In genomic region chr11:35089724-35090505, GRCh38 we compare ENCODE assay signal across 12 cellular contexts. TPM values are rescaled to one million over a fixed set of nuclear protein-coding genes. Genes with fewer than 3 reads are reported as not detected.
A peak's percentile ranks its signal among the peaks of the same experiment; 100 is the strongest.
DNase-seq lines count a peak whose midpoint lies in the region; ATAC-seq and TF ChIP-seq lines count a peak whose summit lies in the region.
"Had no signal": no experiment of that assay in that cellular context is flagged by ENCODE, and none has a peak within 500 bp of the region (broad histone marks: within the 10 kb centered on the region; RNA-seq: fewer than 3 reads in every experiment).

No MANE protein-coding gene starts in this region.

- H3K27ac ChIP-seq in SK-N-SH (ENCODE audit: low read depth in 2 of 2, low read length in 1 of 2), result no peak overlapping the region

- no peak overlapping the region for H3K4me3 ChIP-seq in SK-N-SH (ENCODE audit: low read depth in 2 of 2, low read length in 1 of 2)

- CTCF ChIA-PET in SK-N-SH (lab: Yijun Ruan, JAX), result no interaction called here

- no peaks in the 10 kb centered on the region for H3K9me2 ChIP-seq in SK-N-SH

- no peak for TF ChIP-seq RAD21 in SK-N-SH (IDR thresholded peaks at IDR 0.05; ENCODE audit: low read length)

- no peak overlapping the region for H2AFZ ChIP-seq in SK-N-SH (ENCODE audit: low read depth)

- no peak overlapping the region for H3K4me2 ChIP-seq in SK-N-SH

- H3K36me3 ChIP-seq in SK-N-SH (replicated peaks in 1 of 2; ENCODE audit: control insufficient read depth in 1 of 2, insufficient read depth in 2 of 2, low read length in 1 of 2), result no peaks in the 10 kb centered on the region

- H3K4me1 ChIP-seq in SK-N-SH (ENCODE audit: control insufficient read depth in 1 of 2, insufficient read depth in 2 of 2, low read depth in 1 of 2, low read length in 1 of 2), result no peaks in the 10 kb centered on the region

- no peaks in the 10 kb centered on the region for H3K79me2 ChIP-seq in SK-N-SH (ENCODE audit: insufficient read depth)

- WGBS in SK-N-SH (ENCODE audit: low lambda C conversion rate), result 89% methylated on average over 5 of the region's 5 CpGs

- H3K4me3 Mint-ChIP-seq in memory B cell, result peak overlapping the region; percentile 33
- H3K4me3 Mint-ChIP-seq: dendritic cell treated with granulocyte-macrophage colony-stimulating factor and Interleukin-4, amounts not matched to agents 40 ng/mL and 50 ng/mL, for 4 days had no signal

- DNase-seq in memory B cell (ENCODE audit: low spot score in 2 of 2), result no peak
- DNase-seq in SK-N-SH, result no peak
- DNase-seq in NCI-H1417 treated with DMSO at 0.1 percent for 48 hours (lab: John Stamatoyannopoulos, UW), result no peak
- no peak for DNase-seq in DMS53 treated with DMSO at 0.1 percent for 48 hours (lab: John Stamatoyannopoulos, UW; ENCODE audit: unreplicated experiment)
- no peak for DNase-seq in inferior parietal cortex (ENCODE audit: extremely low spot score)
- DNase-seq: activated CD4-positive, CD25-positive, alpha-beta regulatory T cell treated with anti-CD3 and anti-CD28 coated beads, Interleukin-2, amount 50 U/mL, for 72 hours; activated naive CD4-positive, alpha-beta T cell; NCI-H1048 had no signal

- peak; percentile 58 for ATAC-seq in GM18867 (IDR thresholded peaks at IDR 0.05; ENCODE audit: unreplicated experiment)
- ATAC-seq in GM21576 (IDR thresholded peaks at IDR 0.05; ENCODE audit: unreplicated experiment), result peak; percentile 76
- peak; percentile 69 for ATAC-seq in HG03354 (IDR thresholded peaks at IDR 0.05; ENCODE audit: poor library complexity, severe bottlenecking, unreplicated experiment)
- peak; percentile 92 for ATAC-seq in memory B cell (ENCODE audit: low read depth)

- H3K9me3 Mint-ChIP-seq in memory B cell, result no peaks in the 10 kb centered on the region
- H3K9me3 Mint-ChIP-seq: dendritic cell treated with granulocyte-macrophage colony-stimulating factor and Interleukin-4, amounts not matched to agents 40 ng/mL and 50 ng/mL, for 4 days had no signal

- no peaks in the 10 kb centered on the region for H4K20me1 ChIP-seq in SK-N-SH (ENCODE audit: insufficient read depth)

- H3K27me3 ChIP-seq in SK-N-SH (ENCODE audit: insufficient read depth), result no peaks in the 10 kb centered on the region

- POLR2A ChIA-PET in SK-N-SH (lab: Yijun Ruan, JAX), result no interaction called here

- peaks cover 45% of the 10 kb centered on the region for H3K4me1 Mint-ChIP-seq in memory B cell

- no peak for TF ChIP-seq EP300 in SK-N-SH (IDR thresholded peaks at IDR 0.05; ENCODE audit: borderline replicate concordance in 1 of 2, low read depth in 1 of 2, low read length in 1 of 2)

- no peaks in the 10 kb centered on the region for H3K27me3 Mint-ChIP-seq in memory B cell
- H3K27me3 Mint-ChIP-seq: dendritic cell treated with granulocyte-macrophage colony-stimulating factor and Interleukin-4, amounts not matched to agents 40 ng/mL and 50 ng/mL, for 4 days had no signal

- no peak overlapping the region for H3K9ac ChIP-seq in SK-N-SH

- no peaks in the 10 kb centered on the region for H3F3A ChIP-seq in SK-N-SH (replicated peaks; ENCODE audit: insufficient read depth)

- H3K27ac Mint-ChIP-seq in memory B cell, result peak overlapping the region; percentile 67

- peaks cover 1% of the 10 kb centered on the region for H3K36me3 Mint-ChIP-seq in memory B cell

- no peaks in the 10 kb centered on the region for H3K9me3 ChIP-seq in SK-N-SH

- no peak for TF ChIP-seq CTCF in SK-N-SH (IDR thresholded peaks at IDR 0.05)

TF ChIP-seq in SK-N-SH, 30 proteins besides CTCF, POLR2A, EP300 and RAD21:
- TF ChIP-seq SIN3A (IDR thresholded peaks at IDR 0.05; ENCODE audit: borderline replicate concordance, low read depth, low read length), result no peak
- TF ChIP-seq TEAD4 (IDR thresholded peaks at IDR 0.05; ENCODE audit: borderline replicate concordance, insufficient read depth), result no peak
- TF ChIP-seq POLR2AphosphoS5 (IDR thresholded peaks at IDR 0.05; ENCODE audit: low read depth, low read length), result no peak
- TF ChIP-seq MAX (IDR thresholded peaks at IDR 0.05; ENCODE audit: low read depth), result no peak
- no peak for TF ChIP-seq USF2 (IDR thresholded peaks at IDR 0.05; ENCODE audit: borderline replicate concordance, low read depth, low read length)
- TF ChIP-seq GABPA (IDR thresholded peaks at IDR 0.05; ENCODE audit: low read depth), result no peak

RNA-seq across cellular contexts. Expression of gene CD44, which starts 49.1 kb away (rescaled TPM):
- 457 and 550 TPM in 2 replicates for polyA plus RNA-seq in SK-N-SH (2012; rRNA removed)
- 360 and 443 TPM in 2 replicates for polyA plus RNA-seq in SK-N-SH (2012; cell fraction: cytosol; rRNA removed)
- 271 and 426 TPM in 2 replicates for polyA plus RNA-seq in SK-N-SH (2012; cell fraction: nucleus; rRNA removed)
